ENCODE assay signal across 1 cellular context in genomic region chr10:112815238-112816032, GRCh38.
TF ChIP-seq lines count a peak whose summit lies in the region.

No MANE protein-coding gene starts in this region.

TF ChIP-seq in HepG2, 621 proteins besides CTCF, POLR2A, EP300 and RAD21 (continued from another document):
- TF ChIP-seq ZBTB49 (CRISPR knock-in tag; IDR thresholded peaks at IDR 0.05; ENCODE audit: borderline replicate concordance) (no peak), ZNF333 (CRISPR knock-in tag; IDR thresholded peaks at IDR 0.05; ENCODE audit: borderline replicate concordance) (no peak), ZNF362 (CRISPR knock-in tag; IDR thresholded peaks at IDR 0.05; ENCODE audit: borderline replicate concordance) (peak; percentile 68; the same call in 1 of the 2 replicates), LCORL (IDR thresholded peaks at IDR 0.05) (no peak), LCORL (CRISPR knock-in tag; IDR thresholded peaks at IDR 0.05) (peak; percentile 62; the same call in 1 of the 2 replicates), TCF7 (IDR thresholded peaks at IDR 0.05; ENCODE audit: low read depth) (peak; percentile 31; the same call in 1 of the 2 replicates), ZNF704 (CRISPR knock-in tag; IDR thresholded peaks at IDR 0.05; ENCODE audit: borderline replicate concordance) (no peak), RCOR2 (CRISPR knock-in tag; IDR thresholded peaks at IDR 0.05) (0 out of 2 replicates have a peak, but pooled peaks have one; percentile 25), ZBTB43 (CRISPR knock-in tag; conservative IDR thresholded peaks at IDR 0.05) (no peak), PRDM15 (CRISPR knock-in tag; IDR thresholded peaks at IDR 0.05) (0 out of 2 replicates have a peak, but pooled peaks have one; percentile 44), ZNF232 (CRISPR knock-in tag; IDR thresholded peaks at IDR 0.05; ENCODE audit: borderline replicate concordance) (no peak), RORA (CRISPR knock-in tag; IDR thresholded peaks at IDR 0.05) (no peak)
